ENCODE assay signal across 8 cellular contexts in the genomic region with DNA sequence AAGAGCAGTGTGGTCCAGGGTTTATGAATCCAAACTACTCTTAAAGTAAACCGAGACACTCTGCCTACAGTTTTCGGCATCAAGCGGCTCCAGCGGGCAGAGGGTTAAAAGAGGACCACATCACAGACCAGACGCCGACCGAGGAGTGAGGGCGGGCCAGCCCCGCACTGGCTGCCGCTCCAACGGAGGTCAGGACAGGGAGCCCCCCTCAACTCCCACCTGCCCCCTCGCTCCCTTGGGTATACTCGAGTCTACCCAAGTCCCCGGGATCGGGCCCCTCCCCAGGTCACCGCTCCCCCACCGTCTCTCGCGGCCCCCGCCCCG.
DNase-seq lines count a peak whose midpoint lies in the region; ATAC-seq and TF ChIP-seq lines count a peak whose summit lies in the region.

No MANE protein-coding gene starts in this region.

- no peaks in the 10 kb centered on the region for H3K4me1 ChIP-seq in iPS-15b (ENCODE audit: control insufficient read depth, insufficient read depth, low read length)

- in situ Hi-C loops in ACHN (cut with HindIII; ENCODE audit: low pct_ligation_motif_present, low pct_unique_long_range_greater_than_20kb, low sequenced_read_pairs), result no loop called here

- H3K27me3 ChIP-seq in iPS-15b (ENCODE audit: control insufficient read depth, insufficient read depth, low read length), result no peaks in the 10 kb centered on the region

- DNase-seq in ACHN (peak; percentile 70), NCI-H82 (lab: John Stamatoyannopoulos, UW) (peak; percentile 96), amniotic stem cell (lab: John Stamatoyannopoulos, UW) (peak; percentile 43), skeletal muscle cell (ENCODE audit: low read depth) (no peak)
- DNase-seq in activated effector memory CD4-positive, alpha-beta T cell treated with anti-CD3 and anti-CD28 coated beads, Interleukin-2, amount 50 U/mL, for 16 hours, result no peak

- H3K4me3 ChIP-seq in GM12875 (ENCODE audit: low read depth, low read length) (peak overlapping the region; percentile 52), iPS-15b (ENCODE audit: low read depth, low read length) (peak overlapping the region; percentile 51), skeletal muscle cell (ENCODE audit: low read depth, low read length) (peak overlapping the region; percentile 70)

- peaks cover 3% of the 10 kb centered on the region for H3K36me3 ChIP-seq in iPS-15b (ENCODE audit: control insufficient read depth, insufficient read depth, low read length)

- H3K9ac ChIP-seq in iPS-15b (ENCODE audit: low read depth, low read length), result peak overlapping the region; percentile 56

- H3K9me3 ChIP-seq in iPS-15b (ENCODE audit: control insufficient read depth, insufficient read depth, low read length), result no peaks in the 10 kb centered on the region

- peak; percentile 16 for ATAC-seq in HG03103 (IDR thresholded peaks at IDR 0.05; ENCODE audit: low read depth, unreplicated experiment)

- no peak for TF ChIP-seq CTCF in GM12875 (IDR thresholded peaks at IDR 0.05; ENCODE audit: borderline replicate concordance, insufficient read depth, low read depth, low read length)

Comparison
In these comparisons a context has a peak if more than half of its experiments do, and no peak if none do; other contexts are left out.
1. DNase-seq: peak in ACHN (single experiment), NCI-H82 (single experiment) and amniotic stem cell (single experiment); none in skeletal muscle cell (single experiment) and activated effector memory CD4-positive, alpha-beta T cell treated with anti-CD3 and anti-CD28 coated beads, Interleukin-2, amount 50 U/mL, for 16 hours (single experiment).
2. Peak in every context shown above with its lines, with median percentiles within 50 percentile points of each other: H3K4me3 ChIP-seq.